ENCODE assay signal across 15 cellular contexts in the genomic region with DNA sequence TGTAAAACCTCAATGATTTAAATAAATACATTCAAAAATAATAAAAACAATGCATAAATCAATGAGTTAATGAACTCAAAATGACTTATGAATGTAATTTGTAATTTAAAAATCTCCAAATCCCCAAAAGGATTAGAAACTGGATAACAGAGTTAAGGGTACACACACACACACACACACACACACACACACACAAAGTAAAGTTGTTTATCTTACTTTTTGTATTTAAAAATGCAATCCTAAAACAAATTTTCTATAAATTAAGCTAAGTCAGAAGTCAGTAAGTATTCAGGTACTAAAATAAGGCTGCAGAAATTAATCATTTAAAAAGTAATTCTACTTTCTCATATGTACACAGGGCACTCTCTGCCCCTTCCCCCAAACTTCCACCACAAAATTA. TPM values are rescaled to one million over a fixed set of nuclear protein-coding genes. Genes with fewer than 3 reads are reported as not detected.
A peak's percentile ranks its signal among the peaks of the same experiment; 100 is the strongest.
DNase-seq lines count a peak whose midpoint lies in the region; ATAC-seq, FAIRE-seq and TF ChIP-seq lines count a peak whose summit lies in the region.
"Had no signal": no experiment of that assay in that cellular context is flagged by ENCODE, and none has a peak within 500 bp of the region (broad histone marks: within the 10 kb centered on the region; RNA-seq: fewer than 3 reads in every experiment).

No MANE protein-coding gene starts in this region.

- H3K36me3 ChIP-seq in HUES64 (ENCODE audit: insufficient read depth, low read length) (no peaks in the 10 kb centered on the region), K562 (ENCODE audit: control insufficient read depth, insufficient read depth, low read length) (peaks cover 36% of the 10 kb centered on the region), psoas muscle (ENCODE audit: insufficient read depth in 1 of 2, low read depth in 1 of 2) (no peaks in the 10 kb centered on the region)
- H3K36me3 ChIP-seq: esophagus muscularis mucosa had no signal

- peaks cover 44% of the 10 kb centered on the region for H3K36me3 Mint-ChIP-seq in T-helper 2 cell treated with Interferon-gamma antibody and Interleukin-4, amounts not matched to agents 5 μg/mL and 100 μg/mL, for 36 hours (ENCODE audit: low read depth)

- no peak for ATAC-seq in K562
- ATAC-seq in psoas muscle = no peak
- no peak for ATAC-seq in GM21447 (IDR thresholded peaks at IDR 0.05; ENCODE audit: unreplicated experiment)
- ATAC-seq: activated CD4-positive, alpha-beta T cell treated with anti-CD3 and anti-CD28 coated beads for 36 hours; T-cell had no signal

- H2AFZ ChIP-seq in K562 (ENCODE audit: low read depth, low read length) = no peak overlapping the region

- H3K27ac ChIP-seq in HUES64 (ENCODE audit: low read depth, low read length) (no peak overlapping the region), K562 (ENCODE audit: extremely low read depth, low read depth, low read length) (peak overlapping the region; percentile 98; the same call in 2 of the 3 replicates), psoas muscle (no peak overlapping the region)
- H3K27ac ChIP-seq: esophagus muscularis mucosa had no signal

- TF ChIP-seq EP300 in K562 (IDR thresholded peaks at IDR 0.05; ENCODE audit: low read length) = no peak

- H3K79me2 ChIP-seq in K562 (ENCODE audit: control insufficient read depth, insufficient read depth, low read length) = peaks cover 66% of the 10 kb centered on the region

- peaks cover 44% of the 10 kb centered on the region for H3K9me3 Mint-ChIP-seq in T-helper 2 cell treated with Interferon-gamma antibody and Interleukin-4, amounts not matched to agents 5 μg/mL and 100 μg/mL, for 36 hours

- H3K4me1 ChIP-seq in HUES64 (ENCODE audit: insufficient read depth, low read length) (peaks cover 9% of the 10 kb centered on the region; the same call in 1 of the 2 replicates), K562 (replicated peaks in 1 of 2; ENCODE audit: control insufficient read depth in 2 of 2, insufficient read depth in 2 of 2, low read length in 2 of 2) (peaks cover 0 to 12% of the 10 kb centered on the region in 2 experiments; a peak in 3 of 5 replicates), psoas muscle (peaks cover 23% of the 10 kb centered on the region)

- H3K4me3 ChIP-seq in HUES64 (ENCODE audit: low read length) = peak overlapping the region; percentile 73
- peak overlapping the region; percentile 76 for H3K4me3 ChIP-seq in K562
- H3K4me3 ChIP-seq in psoas muscle = peak overlapping the region; percentile 83
- H3K4me3 ChIP-seq: esophagus muscularis mucosa, lung had no signal

- TF ChIP-seq RAD21 in K562 (CRISPR knock-in tag; conservative IDR thresholded peaks at IDR 0.05 in 1 of 2, IDR thresholded peaks at IDR 0.05 in 1 of 2) = no peak

- no TSS peak for BruUV-seq in K562 (replicated peaks; lab: Mats Ljungman, UMichigan)

- CTCF ChIA-PET in K562 (lab: Yijun Ruan, JAX; ENCODE audit: low intra/inter-chr PET ratio) = interaction anchor here (1.1 kb wide), 1 partner anchor 179 kb away, joined by 3 read pairs; no protein-coding TSS in a partner anchor

- no peak for FAIRE-seq in K562 (lab: Jason Lieb, UNC)

- no peaks in the 10 kb centered on the region for H3K9me1 ChIP-seq in K562 (ENCODE audit: control insufficient read depth, insufficient read depth, low read length)

- H4K20me1 ChIP-seq in K562 (replicated peaks; ENCODE audit: control insufficient read depth, insufficient read depth, low read length) = 0 out of 2 replicates have a peak, but pooled peaks cover 10% of the 10 kb centered on the region

- POLR2A ChIA-PET in K562 (lab: Yijun Ruan, JAX) = interaction anchor here (1.1 to 2.0 kb wide), 6 partner anchors 9 to 659 kb away, joined by 3 to 6 read pairs (median 6); no protein-coding TSS in a partner anchor

- peaks cover 3% of the 10 kb centered on the region for H3K27me3 Mint-ChIP-seq in T-helper 2 cell treated with Interferon-gamma antibody and Interleukin-4, amounts not matched to agents 5 μg/mL and 100 μg/mL, for 36 hours (ENCODE audit: low read depth)
- H3K27me3 Mint-ChIP-seq: activated CD4-positive, alpha-beta T cell treated with anti-CD3 and anti-CD28 coated beads for 36 hours had no signal

- intact Hi-C loops in K562 (cut with micrococcal nuclease) = loop anchor here (2.0 to 10.0 kb wide), 3 partner anchors 45 to 627 kb away; a partner anchor contains a TSS
- intact Hi-C loops in psoas muscle (cut with DNase I) = no loop called here

- TF ChIP-seq POLR2A in K562 (conservative IDR thresholded peaks at IDR 0.05) = no peak

- H3K27ac Mint-ChIP-seq in T-helper 2 cell treated with Interferon-gamma antibody and Interleukin-4, amounts not matched to agents 5 μg/mL and 100 μg/mL, for 36 hours = no peak overlapping the region
- H3K27ac Mint-ChIP-seq: activated CD4-positive, alpha-beta T cell treated with anti-CD3 and anti-CD28 coated beads for 36 hours had no signal

- H3K4me2 ChIP-seq in K562 (ENCODE audit: insufficient read depth, low read length) = peak overlapping the region; percentile 94

- peak overlapping the region; percentile 87 for H3K4me3 Mint-ChIP-seq in T-helper 2 cell treated with Interferon-gamma antibody and Interleukin-4, amounts not matched to agents 5 μg/mL and 100 μg/mL, for 36 hours

- in situ Hi-C loops in K562 (cut with MboI) = no loop called here
- in situ Hi-C loops in G401 (cut with HindIII; ENCODE audit: low sequenced_read_pairs) = no loop called here

- peaks cover 16% of the 10 kb centered on the region for H3K9me3 ChIP-seq in HUES64 (ENCODE audit: insufficient read depth, low read depth, low read length)
- H3K9me3 ChIP-seq in K562 (replicated peaks; ENCODE audit: control insufficient read depth, insufficient read depth, low read depth, low read length) = peaks cover 2% of the 10 kb centered on the region; the same call in 1 of the 2 replicates
- H3K9me3 ChIP-seq in psoas muscle = peaks cover 8% of the 10 kb centered on the region

- no peak for DNase-seq in T-helper 2 cell treated with Interferon-gamma antibody and Interleukin-4, amounts not matched to agents 5 μg/mL and 100 μg/mL, for 36 hours (ENCODE audit: low spot score)
- no peak for DNase-seq in T-helper 2 cell
- no peak for DNase-seq in K562 (ENCODE audit: extremely low read depth in 1 of 4, low spot score in 3 of 4)
- no peak for DNase-seq in psoas muscle
- DNase-seq in NCI-H1694 treated with DMSO at 0.1 percent for 48 hours (lab: John Stamatoyannopoulos, UW) = no peak
- DNase-seq in G401 (ENCODE audit: low spot score) = no peak
- DNase-seq: activated CD4-positive, alpha-beta T cell treated with anti-CD3 and anti-CD28 coated beads for 36 hours; KG1; occipital lobe; T-cell; trophoblast cell had no signal

- H3K4me1 Mint-ChIP-seq in T-helper 2 cell treated with Interferon-gamma antibody and Interleukin-4, amounts not matched to agents 5 μg/mL and 100 μg/mL, for 36 hours (ENCODE audit: low read depth) = peaks cover 28% of the 10 kb centered on the region

- H3K9ac ChIP-seq in HUES64 (ENCODE audit: low read depth, low read length) = no peak overlapping the region
- H3K9ac ChIP-seq in K562 (ENCODE audit: insufficient read depth in 1 of 2, low read depth in 2 of 2, low read length in 2 of 2) = peak overlapping the region in 1 of 2 experiments; percentile 99; a peak in 3 of 4 replicates

- H3K27me3 ChIP-seq in HUES64 (ENCODE audit: insufficient read depth, low read length) = no peaks in the 10 kb centered on the region
- H3K27me3 ChIP-seq in K562 (ENCODE audit: control insufficient read depth in 2 of 2, insufficient read depth in 2 of 2, low read length in 2 of 2) = no peaks in the 10 kb centered on the region
- H3K27me3 ChIP-seq in psoas muscle (ENCODE audit: insufficient read depth in 3 of 3, low read length in 2 of 3) = peaks cover 0 to 6% (median 3%) of the 10 kb centered on the region in 3 donors

- no peak for TF ChIP-seq CTCF in K562 (IDR thresholded peaks at IDR 0.05 in 2 of 3, conservative IDR thresholded peaks at IDR 0.05 in 1 of 3; ENCODE audit: insufficient read depth in 2 of 3, low read depth in 1 of 3, low read length in 3 of 3)
- TF ChIP-seq CTCF in psoas muscle (IDR thresholded peaks at IDR 0.05) = no peak

TF ChIP-seq in K562, 482 proteins besides CTCF, POLR2A, EP300 and RAD21 (continues in another document):
- TF ChIP-seq ZNF232 (CRISPR knock-in tag; IDR thresholded peaks at IDR 0.05) (no peak), TAF7 (tag; IDR thresholded peaks at IDR 0.05) (no peak)
- TF ChIP-seq, protein P1, sequence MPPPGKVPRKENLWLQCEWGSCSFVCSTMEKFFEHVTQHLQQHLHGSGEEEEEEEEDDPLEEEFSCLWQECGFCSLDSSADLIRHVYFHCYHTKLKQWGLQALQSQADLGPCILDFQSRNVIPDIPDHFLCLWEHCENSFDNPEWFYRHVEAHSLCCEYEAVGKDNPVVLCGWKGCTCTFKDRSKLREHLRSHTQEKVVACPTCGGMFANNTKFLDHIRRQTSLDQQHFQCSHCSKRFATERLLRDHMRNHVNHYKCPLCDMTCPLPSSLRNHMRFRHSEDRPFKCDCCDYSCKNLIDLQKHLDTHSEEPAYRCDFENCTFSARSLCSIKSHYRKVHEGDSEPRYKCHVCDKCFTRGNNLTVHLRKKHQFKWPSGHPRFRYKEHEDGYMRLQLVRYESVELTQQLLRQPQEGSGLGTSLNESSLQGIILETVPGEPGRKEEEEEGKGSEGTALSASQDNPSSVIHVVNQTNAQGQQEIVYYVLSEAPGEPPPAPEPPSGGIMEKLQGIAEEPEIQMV (tag; conservative IDR thresholded peaks at IDR 0.05; ENCODE audit: low read depth) = no peak

RNA-seq across cellular contexts. Expression of a gene that starts 1.8 kb away (rescaled TPM):
- 12.5 TPM for polyA plus RNA-seq in HUES64 (2013, experiment 1 of 2)
- 18.0 TPM for polyA plus RNA-seq in HUES64 (2013, experiment 2 of 2)
- 18.8 and 70.7 TPM in 2 replicates for total RNA-seq in K562 (2011; cell fraction: chromatin; rRNA removed; ENCODE audit: low replicate concordance)
- 14.5 and 16.8 TPM in 2 replicates for total RNA-seq in K562 (2011; cell fraction: nucleolus; rRNA removed)
- 30.1 and 35.5 TPM in 2 replicates for total RNA-seq in K562 (2011; cell fraction: nucleoplasm; rRNA removed)
- 35.6 and 40.2 TPM in 2 replicates for total RNA-seq in K562 (2014; rRNA removed)
- total RNA-seq in K562 (2014; rRNA removed; fragmentation: Illumina TruSeq; extraction: Trizol) = 84.4 and 94.1 TPM in 2 replicates
- 82.8 and 88.8 TPM in 2 replicates for total RNA-seq in K562 (2015; rRNA removed; fragmentation: Illumina TruSeq; extraction: Trizol)
- total RNA-seq in K562 (2021) = 50.0 and 52.2 TPM in 2 replicates
- 46.8 and 48.6 TPM in 2 replicates for polyA plus RNA-seq in K562 (2011; rRNA removed)
- 11.8 and 19.3 TPM in 2 replicates for polyA plus RNA-seq in K562 (2011; cell fraction: cytosol; rRNA removed)
- polyA plus RNA-seq in K562 (2011; cell fraction: nucleus; rRNA removed) = 22.3 and 27.1 TPM in 2 replicates
- 50.9 and 53.6 TPM in 2 replicates for polyA plus RNA-seq in K562 (2012)
- 67.2 and 74.1 TPM in 2 replicates for polyA plus RNA-seq in K562 (2014; fragmentation: Illumina TruSeq; extraction: Trizol)
- 10 to 100 TPM; 79.7 to 86.1 TPM for polyA plus RNA-seq in K562 (2014; fragmentation: Nextera tagmentation; extraction: Ambion mirVana)
- polyA plus RNA-seq in K562 (2014; rRNA removed) = 39.9 and 45.7 TPM in 2 replicates
- 45.8 and 57.1 TPM in 2 replicates for polyA minus RNA-seq in K562 (2011; rRNA and poly(A)+ RNA removed)
- 32.4 and 36.3 TPM in 2 replicates for polyA minus RNA-seq in K562 (2011; cell fraction: cytosol; rRNA and poly(A)+ RNA removed)
- 25.7 and 44.2 TPM in 2 replicates for polyA minus RNA-seq in K562 (2011; cell fraction: nucleus; rRNA and poly(A)+ RNA removed)
- 10 to 100 TPM in 2 of 4 donors, 1 to 10 TPM in 2; 6.8 to 18.1 (median 12.0) TPM for total RNA-seq in psoas muscle
- 10 to 100 TPM in 2 of 3 donors, 1 to 10 TPM in 1; 6.3 to 51.9 (median 10.6) TPM for polyA plus RNA-seq in psoas muscle
- 23.0 and 50.7 TPM in 2 replicates for total RNA-seq in G401 (2014; rRNA removed; shearing (Covaris generic))
